In genomic region chr4:17511950-17512795, GRCh38 we compare ENCODE assay signal across 8 cellular contexts. TPM values are rescaled to one million over a fixed set of nuclear protein-coding genes. Genes with fewer than 3 reads are reported as not detected.
DNase-seq lines count a peak whose midpoint lies in the region; ATAC-seq and TF ChIP-seq lines count a peak whose summit lies in the region.

Gene QDPR (minus strand): TSS chr4:17512090. CDS start chr4:17512054, 36 bp downstream.

- ATAC-seq in GM21360 (IDR thresholded peaks at IDR 0.05; ENCODE audit: unreplicated experiment) (peak; percentile 95), RWPE2 (ENCODE audit: low read depth) (peak; percentile 84)

- no peaks in the 10 kb centered on the region for H3K27me3 ChIP-seq in RWPE2 (ENCODE audit: insufficient read depth, poor library complexity, severe bottlenecking)
- no peaks in the 10 kb centered on the region for H3K27me3 ChIP-seq in neuron (ENCODE audit: insufficient read depth, low read length)
- H3K27me3 ChIP-seq in subcutaneous abdominal adipose tissue (ENCODE audit: control insufficient read depth in 5 of 5, insufficient read depth in 4 of 5, low read length in 5 of 5) = peaks cover 0 to under 1% (median 0%) of the 10 kb centered on the region in 5 donors

- DNase-seq in DMS153 (lab: John Stamatoyannopoulos, UW) (peak; percentile 6), HT1080 (ENCODE audit: low read depth) (peak; percentile 72), RWPE2 (ENCODE audit: low spot score) (peak; percentile 69), activated gamma-delta T cell treated with Interleukin-2 at 50 U/mL for 16 hours (peak; percentile 65), foreskin melanocyte (peak; percentile 57)

- H3K27ac ChIP-seq in RWPE2 (ENCODE audit: poor library complexity, severe bottlenecking) (peak within 1 kb of the TSS; percentile 26), subcutaneous abdominal adipose tissue (ENCODE audit: low read depth, low read length) (peak within 1 kb of the TSS; percentile 90)

- H3K9me3 ChIP-seq in RWPE2 (ENCODE audit: severe bottlenecking) (no peaks in the 10 kb centered on the region), neuron (ENCODE audit: low read length) (no peaks in the 10 kb centered on the region), subcutaneous abdominal adipose tissue (ENCODE audit: control insufficient read depth in 5 of 5, low read length in 5 of 5) (no peaks in the 10 kb centered on the region)

- peak within 1 kb of the TSS; percentile 89 for H3K4me3 ChIP-seq in RWPE2 (ENCODE audit: severe bottlenecking)
- peak within 1 kb of the TSS; percentile 93 for H3K4me3 ChIP-seq in neuron (ENCODE audit: low read length)
- H3K4me3 ChIP-seq in subcutaneous abdominal adipose tissue (ENCODE audit: low read depth in 1 of 5, low read length in 5 of 5) = peak within 1 kb of the TSS; percentile 72 to 90 (median 79)

- H3K36me3 ChIP-seq in RWPE2 (ENCODE audit: low read depth) (peaks cover 29% of the 10 kb centered on the region), neuron (ENCODE audit: insufficient read depth, low read length) (no peaks in the 10 kb centered on the region), subcutaneous abdominal adipose tissue (ENCODE audit: control insufficient read depth in 5 of 5, insufficient read depth in 5 of 5, low read length in 5 of 5) (peaks cover 0 to 12% (median 6%) of the 10 kb centered on the region in 5 donors)

- TF ChIP-seq CTCF in RWPE2 (IDR thresholded peaks at IDR 0.05; ENCODE audit: poor library complexity, severe bottlenecking) = peak; percentile 91

- peak within 1 kb of the TSS; percentile 75 to 94 (median 80) for H3K9ac ChIP-seq in subcutaneous abdominal adipose tissue (ENCODE audit: low read length in 5 of 5)

- H2AFZ ChIP-seq in neuron (ENCODE audit: low read depth, low read length) = peak within 1 kb of the TSS; percentile 91

- H3K4me1 ChIP-seq in RWPE2 (ENCODE audit: insufficient read depth, poor library complexity, severe bottlenecking) = peaks cover 16% of the 10 kb centered on the region
- H3K4me1 ChIP-seq in neuron (ENCODE audit: insufficient read depth, low read length) = peaks cover 17% of the 10 kb centered on the region
- H3K4me1 ChIP-seq in subcutaneous abdominal adipose tissue (ENCODE audit: control insufficient read depth in 5 of 5, insufficient read depth in 5 of 5, low read length in 5 of 5) = peaks cover 4 to 31% (median 18%) of the 10 kb centered on the region in 5 donors

RNA-seq across cellular contexts. Expression of gene QDPR, which starts in this region (rescaled TPM):
- total RNA-seq in HT1080 (2014; rRNA removed; shearing (Covaris generic)) = 12.2 and 31.5 TPM in 2 replicates
- polyA plus RNA-seq in HT1080 (2015; cell fraction: cytosol; rRNA removed) = 68.6 and 70.9 TPM in 2 replicates
- polyA plus RNA-seq in HT1080 (2015; cell fraction: nucleus; rRNA removed) = 23.2 and 26.9 TPM in 2 replicates

Comparison
In these comparisons a context has a peak if more than half of its experiments do, and no peak if none do; other contexts are left out.
1. Peak in every context shown above with its lines: DNase-seq, ATAC-seq, H3K4me3 ChIP-seq and H3K27ac ChIP-seq.
2. DNase-seq: peak in every context shown above with its lines; median percentile 72 in HT1080; 69 in RWPE2; 65 in activated gamma-delta T cell treated with Interleukin-2 at 50 U/mL for 16 hours; 57 in foreskin melanocyte; 6 in DMS153.